ENCODE assay signal across 8 cellular contexts in genomic region chr10:102151774-102152544, GRCh38.
A peak's percentile ranks its signal among the peaks of the same experiment; 100 is the strongest.
DNase-seq lines count a peak whose midpoint lies in the region; ATAC-seq and TF ChIP-seq lines count a peak whose summit lies in the region.

Gene NOLC1 (plus strand): TSS chr10:102152389. CDS start chr10:102152411, 22 bp downstream.

- ATAC-seq in GM19035 (IDR thresholded peaks at IDR 0.05; ENCODE audit: unreplicated experiment) (peak; percentile 94), HG03354 (IDR thresholded peaks at IDR 0.05; ENCODE audit: poor library complexity, severe bottlenecking, unreplicated experiment) (peak; percentile 95)
- peak; percentile 94 to 95 for ATAC-seq in activated CD4-positive, CD25-positive, alpha-beta regulatory T cell treated with anti-CD3 and anti-CD28 coated beads, Interleukin-2, amount 50 U/mL, for 24 hours

- DNase-seq in AG09319 (ENCODE audit: extremely low read depth, low read depth) (peak; percentile 97), NCI-H446 treated with DMSO at 0.1 percent for 48 hours (lab: John Stamatoyannopoulos, UW) (peak; percentile 94), cerebellar cortex (ENCODE audit: low spot score) (peak; percentile 99), iris pigment epithelial cell (ENCODE audit: low read depth) (peak; percentile 99)
- DNase-seq in stimulated activated CD4-positive, alpha-beta T cell treated with anti-CD3 and anti-CD28 coated beads, Interleukin-12 subunit alpha, Interleukin-12 subunit beta, amount 100 ng/mL, for 24 hours (ENCODE audit: low read depth in 2 of 2) = peak; percentile 100

- TF ChIP-seq CTCF in AG09319 (IDR thresholded peaks at IDR 0.05; ENCODE audit: low read depth, low read length) = no peak

Comparison
In these comparisons a context has a peak if more than half of its experiments do, and no peak if none do; other contexts are left out.
1. Peak in every context shown above with its lines: DNase-seq and ATAC-seq.